Comparison of ENCODE assay signal across 40 cellular contexts in the genomic region with DNA sequence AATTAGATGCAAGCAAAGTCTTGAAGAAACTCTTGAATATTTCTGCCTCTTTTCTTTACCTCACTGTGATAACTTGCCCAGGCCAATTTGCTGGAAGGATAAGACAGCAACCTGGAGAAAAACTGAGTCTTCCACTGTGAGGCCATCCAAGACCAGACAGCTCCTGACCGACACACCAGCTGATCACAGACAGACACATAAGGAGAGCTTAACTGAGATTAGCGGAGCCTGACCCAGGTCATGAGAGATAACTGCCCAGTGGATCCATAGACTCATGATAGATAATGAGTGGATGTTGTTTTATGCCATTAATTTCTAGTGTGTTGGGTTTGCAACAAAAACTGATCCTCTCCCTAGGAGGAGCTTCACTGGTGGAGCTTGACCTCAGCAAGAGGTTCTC.
"Had no signal": no experiment of that assay in that cellular context is flagged by ENCODE, and none has a peak within 500 bp of the region (broad histone marks: within the 10 kb centered on the region; RNA-seq: fewer than 3 reads in every experiment).

No MANE protein-coding gene starts in this region.

- H3K4me1 Mint-ChIP-seq: central memory CD8-positive, alpha-beta T cell had no signal

- H3K27ac Mint-ChIP-seq: activated CD4-positive, alpha-beta memory T cell treated with anti-CD3 and anti-CD28 coated beads, Interleukin-2, amount 10 ng/mL, durations not matched to agents 7 days and 5 days; activated CD4-positive, alpha-beta T cell treated with anti-CD3 and anti-CD28 coated beads for 36 hours; activated CD4-positive, alpha-beta T cell treated with anti-CD3 and anti-CD28 coated beads, Interleukin-2, amount 10 ng/mL, durations not matched to agents 7 days and 5 days; activated CD8-positive, alpha-beta memory T cell treated with anti-CD3 and anti-CD28 coated beads, Interleukin-2, amount 10 ng/mL, durations not matched to agents 7 days and 5 days; activated CD8-positive, alpha-beta T cell treated with anti-CD3 and anti-CD28 coated beads, Interleukin-2, amount 10 ng/mL, durations not matched to agents 7 days and 5 days; activated naive CD4-positive, alpha-beta T cell treated with anti-CD3 and anti-CD28 coated beads, Interleukin-2, amount 10 ng/mL, durations not matched to agents 7 days and 5 days; activated naive CD4-positive, alpha-beta T cell treated with anti-CD3 and anti-CD28 coated beads, Interleukin-2, amount 50 U/mL, for 72 hours; activated naive CD8-positive, alpha-beta T cell treated with anti-CD3 and anti-CD28 coated beads for 36 hours; activated T-cell treated with anti-CD3 and anti-CD28 coated beads, Interleukin-2, amount 50 U/mL, for 24 hours; activated T-helper 1 cell treated with anti-CD3 and anti-CD28 coated beads, Interleukin-12 subunit alpha, Interleukin-12 subunit beta, Interleukin-2, Interleukin-4 antibody, amounts not matched to agents 30 ng/mL and 10 ng/mL and 1 ng/mL, durations not matched to agents 14 hours and 24 hours and 36 hours; activated T-helper 17 cell treated with anti-CD3 and anti-CD28 coated beads, Interleukin-2, amount 50 U/mL, for 72 hours; T-helper 1 cell treated with Interleukin-12 subunit alpha and Interleukin-12 subunit beta and Interleukin-4 antibody, amounts not matched to agents 30 μg/mL and 1 μg/mL, for 36 hours; T-helper 2 cell treated with Interferon-gamma antibody and Interleukin-4, amounts not matched to agents 5 μg/mL and 100 μg/mL, for 36 hours; WTC11 had no signal

- H3K4me3 ChIP-seq: adrenal gland, body of pancreas, breast epithelium, cardiac muscle cell had no signal

- DNase-seq: activated CD4-positive, alpha-beta memory T cell treated with anti-CD3 and anti-CD28 coated beads, Interleukin-2, amount 10 ng/mL, durations not matched to agents 7 days and 5 days; activated CD4-positive, alpha-beta T cell treated with anti-CD3 and anti-CD28 coated beads for 1 hour; activated CD4-positive, alpha-beta T cell treated with anti-CD3 and anti-CD28 coated beads for 36 hours; activated CD4-positive, alpha-beta T cell treated with anti-CD3 and anti-CD28 coated beads for 48 hours; activated CD4-positive, alpha-beta T cell treated with anti-CD3 and anti-CD28 coated beads, Interleukin-2, amount 10 ng/mL, durations not matched to agents 7 days and 5 days; activated CD4-positive, alpha-beta T cell treated with anti-CD3 and anti-CD28 coated beads, Interleukin-2, amount 50 U/mL, for 48 hours; activated CD4-positive, CD25-positive, alpha-beta regulatory T cell; activated CD8-positive, alpha-beta memory T cell treated with anti-CD3 and anti-CD28 coated beads for 24 hours; activated CD8-positive, alpha-beta memory T cell treated with anti-CD3 and anti-CD28 coated beads, Interleukin-2, amount 10 ng/mL, durations not matched to agents 7 days and 5 days; activated CD8-positive, alpha-beta memory T cell treated with anti-CD3 and anti-CD28 coated beads, Interleukin-2, amount 50 U/mL, for 48 hours; activated CD8-positive, alpha-beta T cell treated with anti-CD3 and anti-CD28 coated beads, Interleukin-2, amount 10 ng/mL, durations not matched to agents 7 days and 5 days; activated effector memory CD4-positive, alpha-beta T cell treated with anti-CD3 and anti-CD28 coated beads, Interleukin-2, amount 50 U/mL, for 16 hours; activated gamma-delta T cell treated with Interleukin-2 at 50 U/mL for 16 hours; activated naive CD4-positive, alpha-beta T cell treated with anti-CD3 and anti-CD28 coated beads, Interleukin-2, amount 10 ng/mL, durations not matched to agents 7 days and 5 days; activated naive CD4-positive, alpha-beta T cell treated with Interleukin-2 at 50 U/mL for 16 hours; activated naive CD8-positive, alpha-beta T cell treated with anti-CD3 and anti-CD28 coated beads for 36 hours; activated T-cell treated with anti-CD3 and anti-CD28 coated beads, Interleukin-2, amount 50 U/mL, for 24 hours; activated T-cell treated with anti-CD3 and anti-CD28 coated beads, Interleukin-2, amount 50 U/mL, for 48 hours; adrenal gland; amniotic stem cell; aorta; body of pancreas; brain microvascular endothelial cell; caudate nucleus; cerebellar nuclear complex; T-helper 1 cell; T-helper 2 cell; T-helper 9 cell had no signal

- H3K9me3 Mint-ChIP-seq: activated CD4-positive, alpha-beta memory T cell treated with anti-CD3 and anti-CD28 coated beads, Interleukin-2, amount 10 ng/mL, durations not matched to agents 7 days and 5 days; activated naive CD4-positive, alpha-beta T cell treated with anti-CD3 and anti-CD28 coated beads, Interleukin-2, amount 10 ng/mL, durations not matched to agents 7 days and 5 days; activated T-helper 17 cell treated with anti-CD3 and anti-CD28 coated beads, Interleukin-2, amount 50 U/mL, for 72 hours; central memory CD8-positive, alpha-beta T cell had no signal

- H3K27ac ChIP-seq: adrenal gland, body of pancreas, brain microvascular endothelial cell, breast epithelium, cardiac muscle cell, VCaP had no signal

- ATAC-seq: activated CD4-positive, alpha-beta T cell treated with anti-CD3 and anti-CD28 coated beads for 36 hours; activated CD4-positive, CD25-positive, alpha-beta regulatory T cell treated with anti-CD3 and anti-CD28 coated beads, Interleukin-2, amount 50 U/mL, for 24 hours; activated CD8-positive, alpha-beta memory T cell treated with anti-CD3 and anti-CD28 coated beads, Interleukin-2, amount 10 ng/mL, durations not matched to agents 7 days and 5 days; activated CD8-positive, alpha-beta T cell treated with anti-CD3 and anti-CD28 coated beads, Interleukin-2, amount 10 ng/mL, durations not matched to agents 7 days and 5 days; activated naive CD4-positive, alpha-beta T cell treated with anti-CD3 and anti-CD28 coated beads, Interleukin-2, amount 50 U/mL, for 72 hours; activated T-helper 17 cell treated with anti-CD3 and anti-CD28 coated beads, Interleukin-2, amount 50 U/mL, for 72 hours; body of pancreas; WTC11 had no signal

- FAIRE-seq: TTC549 had no signal

- H3K27me3 ChIP-seq: adrenal gland, body of pancreas, brain microvascular endothelial cell, breast epithelium, cardiac muscle cell had no signal

- H3K27me3 Mint-ChIP-seq: activated CD4-positive, alpha-beta memory T cell treated with anti-CD3 and anti-CD28 coated beads, Interleukin-2, amount 10 ng/mL, durations not matched to agents 7 days and 5 days; activated CD4-positive, alpha-beta T cell treated with anti-CD3 and anti-CD28 coated beads for 36 hours; activated CD4-positive, alpha-beta T cell treated with anti-CD3 and anti-CD28 coated beads, Interleukin-2, amount 10 ng/mL, durations not matched to agents 7 days and 5 days; activated CD8-positive, alpha-beta memory T cell treated with anti-CD3 and anti-CD28 coated beads, Interleukin-2, amount 10 ng/mL, durations not matched to agents 7 days and 5 days; activated naive CD4-positive, alpha-beta T cell treated with anti-CD3 and anti-CD28 coated beads, Interleukin-2, amount 10 ng/mL, durations not matched to agents 7 days and 5 days; activated naive CD8-positive, alpha-beta T cell treated with anti-CD3 and anti-CD28 coated beads for 36 hours; activated T-cell treated with anti-CD3 and anti-CD28 coated beads, Interleukin-2, amount 50 U/mL, for 24 hours had no signal

- H3K36me3 ChIP-seq: adrenal gland, brain microvascular endothelial cell, breast epithelium, cardiac muscle cell had no signal

- H3K4me1 ChIP-seq: adrenal gland, body of pancreas, breast epithelium had no signal

- H3K9me3 ChIP-seq: adrenal gland, body of pancreas, breast epithelium had no signal

- H3K36me3 Mint-ChIP-seq: activated naive CD4-positive, alpha-beta T cell treated with anti-CD3 and anti-CD28 coated beads, Interleukin-2, amount 50 U/mL, for 72 hours had no signal

- H3K4me3 Mint-ChIP-seq: activated CD4-positive, alpha-beta memory T cell treated with anti-CD3 and anti-CD28 coated beads, Interleukin-2, amount 10 ng/mL, durations not matched to agents 7 days and 5 days; activated CD4-positive, alpha-beta T cell treated with anti-CD3 and anti-CD28 coated beads for 36 hours; activated CD4-positive, alpha-beta T cell treated with anti-CD3 and anti-CD28 coated beads, Interleukin-2, amount 10 ng/mL, durations not matched to agents 7 days and 5 days; activated CD8-positive, alpha-beta memory T cell treated with anti-CD3 and anti-CD28 coated beads, Interleukin-2, amount 10 ng/mL, durations not matched to agents 7 days and 5 days; activated CD8-positive, alpha-beta T cell treated with anti-CD3 and anti-CD28 coated beads, Interleukin-2, amount 10 ng/mL, durations not matched to agents 7 days and 5 days; activated naive CD4-positive, alpha-beta T cell treated with anti-CD3 and anti-CD28 coated beads, Interleukin-2, amount 10 ng/mL, durations not matched to agents 7 days and 5 days; activated naive CD8-positive, alpha-beta T cell treated with anti-CD3 and anti-CD28 coated beads for 36 hours; activated T-cell treated with anti-CD3 and anti-CD28 coated beads, Interleukin-2, amount 50 U/mL, for 24 hours; activated T-helper 1 cell treated with anti-CD3 and anti-CD28 coated beads, Interleukin-12 subunit alpha, Interleukin-12 subunit beta, Interleukin-2, Interleukin-4 antibody, amounts not matched to agents 30 ng/mL and 10 ng/mL and 1 ng/mL, durations not matched to agents 14 hours and 24 hours and 36 hours; activated T-helper 17 cell treated with anti-CD3 and anti-CD28 coated beads, Interleukin-2, amount 50 U/mL, for 72 hours; central memory CD8-positive, alpha-beta T cell; T-helper 1 cell treated with Interleukin-12 subunit alpha and Interleukin-12 subunit beta and Interleukin-4 antibody, amounts not matched to agents 30 μg/mL and 1 μg/mL, for 36 hours; T-helper 2 cell treated with Interferon-gamma antibody and Interleukin-4, amounts not matched to agents 5 μg/mL and 100 μg/mL, for 36 hours; WTC11 had no signal
